ENCODE assay signal across 28 cellular contexts in the genomic region with DNA sequence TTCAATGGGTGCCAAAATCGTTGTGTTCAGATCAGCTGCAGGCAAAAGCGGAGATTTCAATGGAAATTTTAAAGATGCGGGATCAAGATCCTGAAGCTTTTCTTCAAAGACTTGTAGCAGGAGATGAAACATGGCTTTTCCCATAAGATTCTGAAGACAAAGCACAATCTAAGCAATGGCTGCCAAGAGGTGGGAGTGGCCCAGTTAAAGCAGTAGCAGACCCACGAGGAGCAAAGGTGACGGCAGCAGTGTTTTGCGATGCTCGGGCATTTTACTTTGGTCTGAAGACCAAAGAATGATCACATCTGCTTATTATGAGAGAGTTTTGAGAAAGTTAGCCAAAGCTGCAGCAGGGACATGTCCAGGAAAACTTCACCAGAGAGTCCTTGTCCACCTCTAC.
A peak's percentile ranks its signal among the peaks of the same experiment; 100 is the strongest.
DNase-seq lines count a peak whose midpoint lies in the region; ATAC-seq, FAIRE-seq and TF ChIP-seq lines count a peak whose summit lies in the region.
"Had no signal": no experiment of that assay in that cellular context is flagged by ENCODE, and none has a peak within 500 bp of the region (broad histone marks: within the 10 kb centered on the region; RNA-seq: fewer than 3 reads in every experiment).

No MANE protein-coding gene starts in this region.

- H3K27ac ChIP-seq in GM23338 (ENCODE audit: low read depth) (no peak overlapping the region), K562 (ENCODE audit: extremely low read depth, low read depth, low read length) (no peak overlapping the region)
- H3K27ac ChIP-seq: BLaER1 had no signal

- BruUV-seq in K562 (replicated peaks; lab: Mats Ljungman, UMichigan): no TSS peak

- no peaks in the 10 kb centered on the region for H3K9me1 ChIP-seq in K562 (ENCODE audit: control insufficient read depth, insufficient read depth, low read length)

- H3K4me3 ChIP-seq in GM23338: no peak overlapping the region
- no peak overlapping the region for H3K4me3 ChIP-seq in K562
- H3K4me3 ChIP-seq: BLaER1, GM12878 had no signal

- H3K4me3 Mint-ChIP-seq in GM23338 (no peak overlapping the region), nephron progenitor cell (no peak overlapping the region)
- no peak overlapping the region for H3K4me3 Mint-ChIP-seq in activated CD4-positive, alpha-beta memory T cell treated with anti-CD3 and anti-CD28 coated beads for 36 hours
- H3K4me3 Mint-ChIP-seq: CD14-positive monocyte; CD4-positive, alpha-beta memory T cell; CD4-positive, CD25-positive, alpha-beta regulatory T cell; CD8-positive, alpha-beta memory T cell had no signal

- H3K9ac ChIP-seq in K562 (ENCODE audit: insufficient read depth in 1 of 2, low read depth in 2 of 2, low read length in 2 of 2): no peak overlapping the region
- H3K9ac ChIP-seq: BLaER1 had no signal

- no peak for DNase-seq in GM23338 (ENCODE audit: low spot score)
- peak in 1 of 4 experiments; percentile 10 for DNase-seq in K562 (ENCODE audit: extremely low read depth in 1 of 4, low spot score in 3 of 4)
- DNase-seq in nephron progenitor cell: no peak
- DNase-seq in sciatic nerve (ENCODE audit: low spot score): no peak
- no peak for DNase-seq in T-helper 2 cell
- no peak for DNase-seq in stimulated activated CD4-positive, alpha-beta T cell treated with anti-CD3 and anti-CD28 coated beads, Interleukin-2, amount 100 ng/mL, for 48 hours
- DNase-seq in activated CD4-positive, alpha-beta memory T cell treated with anti-CD3 and anti-CD28 coated beads for 36 hours: no peak
- DNase-seq: 8988T; ACHN; BE2C; C1 segment of cervical spinal cord; CD4-positive, alpha-beta memory T cell; CD4-positive, CD25-positive, alpha-beta regulatory T cell; CD8-positive, alpha-beta memory T cell; COR-L47; DMS 273 treated with DMSO at 0.1 percent for 48 hours; DMS153; DMS53; DMS79; DND-41; EL; GDM1 had no signal

- no peaks in the 10 kb centered on the region for H3K4me1 ChIP-seq in GM23338 (ENCODE audit: insufficient read depth)
- H3K4me1 ChIP-seq in K562 (replicated peaks in 1 of 2; ENCODE audit: control insufficient read depth in 2 of 2, insufficient read depth in 2 of 2, low read length in 2 of 2): no peaks in the 10 kb centered on the region; a peak in 1 of 5 replicates
- H3K4me1 ChIP-seq: BE2C, BLaER1 had no signal

- TF ChIP-seq POLR2A in K562 (conservative IDR thresholded peaks at IDR 0.05): no peak

- no peaks in the 10 kb centered on the region for H3K9me3 ChIP-seq in K562 (replicated peaks; ENCODE audit: control insufficient read depth, insufficient read depth, low read depth, low read length)
- H3K9me3 ChIP-seq: BE2C had no signal

- H2AFZ ChIP-seq in GM23338 (peak overlapping the region; percentile 77), K562 (ENCODE audit: low read depth, low read length) (peak overlapping the region; percentile 82)

- H3K79me2 ChIP-seq in GM23338 (replicated peaks; ENCODE audit: insufficient read depth): no peaks in the 10 kb centered on the region
- no peaks in the 10 kb centered on the region for H3K79me2 ChIP-seq in K562 (ENCODE audit: control insufficient read depth, insufficient read depth, low read length)

- ATAC-seq in GM23338 (no peak), K562 (peak; percentile 53; the same call in 2 of the 3 replicates), sciatic nerve (peak; percentile 53)
- ATAC-seq: GM12878 had no signal

- H3K9me2 ChIP-seq in GM23338 (ENCODE audit: insufficient read depth): no peaks in the 10 kb centered on the region

- CTCF ChIA-PET in K562 (lab: Yijun Ruan, JAX; ENCODE audit: low intra/inter-chr PET ratio): no interaction called here
- CTCF ChIA-PET in activated CD4-positive, alpha-beta memory T cell treated with anti-CD3 and anti-CD28 coated beads for 36 hours (lab: Charles Lee): no interaction called here

- intact Hi-C loops in K562 (cut with micrococcal nuclease): no loop called here
- intact Hi-C loops in sciatic nerve (cut with DNase I): no loop called here
- intact Hi-C loops in activated CD4-positive, alpha-beta memory T cell treated with anti-CD3 and anti-CD28 coated beads for 36 hours (cut with micrococcal nuclease): no loop called here

- no peak for TF ChIP-seq EP300 in K562 (IDR thresholded peaks at IDR 0.05; ENCODE audit: low read length)

- no peak for TF ChIP-seq RAD21 in K562 (CRISPR knock-in tag; conservative IDR thresholded peaks at IDR 0.05 in 1 of 2, IDR thresholded peaks at IDR 0.05 in 1 of 2)

- no peak overlapping the region for H3K4me2 ChIP-seq in GM23338
- H3K4me2 ChIP-seq in K562 (ENCODE audit: insufficient read depth, low read length): peak overlapping the region; percentile 10; the same call in 1 of the 2 replicates
- H3K4me2 ChIP-seq: BLaER1 had no signal

- no peaks in the 10 kb centered on the region for H4K20me1 ChIP-seq in GM23338 (replicated peaks; ENCODE audit: insufficient read depth)
- H4K20me1 ChIP-seq in K562 (replicated peaks; ENCODE audit: control insufficient read depth, insufficient read depth, low read length): no peaks in the 10 kb centered on the region
- H4K20me1 ChIP-seq: BLaER1 had no signal

- in situ Hi-C loops in K562 (cut with MboI): no loop called here

- H3K4me1 Mint-ChIP-seq in GM23338: no peaks in the 10 kb centered on the region
- H3K4me1 Mint-ChIP-seq in nephron progenitor cell: no peaks in the 10 kb centered on the region
- H3K4me1 Mint-ChIP-seq in activated CD4-positive, alpha-beta memory T cell treated with anti-CD3 and anti-CD28 coated beads for 36 hours (ENCODE audit: low read depth): no peaks in the 10 kb centered on the region
- H3K4me1 Mint-ChIP-seq: CD14-positive monocyte; CD4-positive, alpha-beta memory T cell; CD4-positive, CD25-positive, alpha-beta regulatory T cell; CD8-positive, alpha-beta memory T cell had no signal

- TF ChIP-seq CTCF in GM23338 (conservative IDR thresholded peaks at IDR 0.05; ENCODE audit: low read depth in 2 of 2) (no peak), K562 (IDR thresholded peaks at IDR 0.05 in 2 of 3, conservative IDR thresholded peaks at IDR 0.05 in 1 of 3; ENCODE audit: insufficient read depth in 2 of 3, low read depth in 1 of 3, low read length in 3 of 3) (no peak), nephron progenitor cell (IDR thresholded peaks at IDR 0.05) (no peak)

- H3K27me3 ChIP-seq in GM23338 (ENCODE audit: insufficient read depth) (no peaks in the 10 kb centered on the region), K562 (ENCODE audit: control insufficient read depth in 2 of 2, insufficient read depth in 2 of 2, low read length in 2 of 2) (no peaks in the 10 kb centered on the region)
- H3K27me3 ChIP-seq: BE2C, BLaER1 had no signal

- H3K27me3 Mint-ChIP-seq in GM23338 (ENCODE audit: insufficient read depth, low read depth, poor library complexity) (no peaks in the 10 kb centered on the region), nephron progenitor cell (ENCODE audit: low read depth, poor library complexity) (peaks cover 3% of the 10 kb centered on the region)
- no peaks in the 10 kb centered on the region for H3K27me3 Mint-ChIP-seq in activated CD4-positive, alpha-beta memory T cell treated with anti-CD3 and anti-CD28 coated beads for 36 hours
- H3K27me3 Mint-ChIP-seq: CD4-positive, alpha-beta memory T cell; CD4-positive, CD25-positive, alpha-beta regulatory T cell; CD8-positive, alpha-beta memory T cell had no signal

- no peaks in the 10 kb centered on the region for H3F3A ChIP-seq in GM23338 (replicated peaks; ENCODE audit: low read depth)

- H3K36me3 Mint-ChIP-seq in GM23338 (ENCODE audit: low read depth) (peaks cover 17% of the 10 kb centered on the region), nephron progenitor cell (ENCODE audit: low read depth) (peaks cover 14% of the 10 kb centered on the region)
- H3K36me3 Mint-ChIP-seq in activated CD4-positive, alpha-beta memory T cell treated with anti-CD3 and anti-CD28 coated beads for 36 hours: no peaks in the 10 kb centered on the region
- H3K36me3 Mint-ChIP-seq: CD14-positive monocyte; CD4-positive, alpha-beta memory T cell; CD4-positive, CD25-positive, alpha-beta regulatory T cell; CD8-positive, alpha-beta memory T cell had no signal

- H3K36me3 ChIP-seq in GM23338 (ENCODE audit: insufficient read depth): peaks cover 6% of the 10 kb centered on the region
- H3K36me3 ChIP-seq in K562 (ENCODE audit: control insufficient read depth, insufficient read depth, low read length): no peaks in the 10 kb centered on the region
- H3K36me3 ChIP-seq: BE2C, BLaER1 had no signal

- H3K27ac Mint-ChIP-seq in GM23338 (no peak overlapping the region), nephron progenitor cell (peak overlapping the region; percentile 23)
- no peak overlapping the region for H3K27ac Mint-ChIP-seq in activated CD4-positive, alpha-beta memory T cell treated with anti-CD3 and anti-CD28 coated beads for 36 hours
- H3K27ac Mint-ChIP-seq: CD14-positive monocyte; CD4-positive, alpha-beta memory T cell; CD4-positive, CD25-positive, alpha-beta regulatory T cell; CD8-positive, alpha-beta memory T cell had no signal

- WGBS in K562 (ENCODE audit: insufficient coverage, low coverage, missing lambda C conversion rate): 44% methylated on average over 7 of the region's 7 CpGs

- FAIRE-seq in K562 (lab: Jason Lieb, UNC): no peak
- FAIRE-seq: A204.1, GM12878, GM12892, GM18507 had no signal

- POLR2A ChIA-PET in K562 (lab: Yijun Ruan, JAX): interaction anchor here (0.6 kb wide), 1 partner anchor 433 kb away, joined by 3 read pairs; no protein-coding TSS in a partner anchor
- POLR2A ChIA-PET in activated CD4-positive, alpha-beta memory T cell treated with anti-CD3 and anti-CD28 coated beads for 36 hours (lab: Charles Lee): no interaction called here

- H3K9me3 Mint-ChIP-seq in GM23338 (peaks cover 20% of the 10 kb centered on the region), nephron progenitor cell (peaks cover 14% of the 10 kb centered on the region)
- peaks cover 16% of the 10 kb centered on the region for H3K9me3 Mint-ChIP-seq in activated CD4-positive, alpha-beta memory T cell treated with anti-CD3 and anti-CD28 coated beads for 36 hours

TF ChIP-seq in GM23338, 12 proteins besides CTCF, POLR2A, EP300 and RAD21 (continues in another document):
- TF ChIP-seq CREB1 (CRISPR knock-in tag; IDR thresholded peaks at IDR 0.05; ENCODE audit: low read depth): no peak
- TF ChIP-seq ZNF331 (CRISPR knock-in tag; IDR thresholded peaks at IDR 0.05; ENCODE audit: low read depth): no peak
- TF ChIP-seq ZNF114 (CRISPR knock-in tag; IDR thresholded peaks at IDR 0.05): no peak

TF ChIP-seq in K562, 482 proteins besides CTCF, POLR2A, EP300 and RAD21:
- TF ChIP-seq ZC3H8 (IDR thresholded peaks at IDR 0.05) (no peak), ZFP36 (IDR thresholded peaks at IDR 0.05; ENCODE audit: low read depth, low read length, partially characterized antibody) (no peak), YY1 (IDR thresholded peaks at IDR 0.05; ENCODE audit: borderline replicate concordance in 1 of 3, control insufficient read depth in 1 of 3, extremely low read depth in 1 of 3, insufficient read depth in 3 of 3, insufficient read length in 1 of 3, insufficient replicate concordance in 2 of 3, low read depth in 1 of 3, low read length in 2 of 3) (peak in 1 of 3 experiments; percentile 59)
